ENCODE assay signal across 1 cellular context in genomic region chr10:62058476-62058875, GRCh38.
A peak's percentile ranks its signal among the peaks of the same experiment; 100 is the strongest.
TF ChIP-seq lines count a peak whose summit lies in the region.

No MANE protein-coding gene starts in this region.

TF ChIP-seq in IMR-90, 13 proteins besides CTCF, POLR2A, EP300 and RAD21:
- TF ChIP-seq CHD1 (IDR thresholded peaks at IDR 0.05; ENCODE audit: low read depth, low read length) = no peak
- 0 out of 2 replicates have a peak, but pooled peaks have one; percentile 21 for TF ChIP-seq MXI1 (IDR thresholded peaks at IDR 0.05; ENCODE audit: borderline replicate concordance, low read depth, low read length)
